In genomic region chr14:103393687-103394626, GRCh38 we compare ENCODE assay signal across 9 cellular contexts. TPM values are rescaled to one million over a fixed set of nuclear protein-coding genes. Genes with fewer than 3 reads are reported as not detected.
A peak's percentile ranks its signal among the peaks of the same experiment; 100 is the strongest.
DNase-seq lines count a peak whose midpoint lies in the region; ATAC-seq lines count a peak whose summit lies in the region.
"Had no signal": no experiment of that assay in that cellular context is flagged by ENCODE, and none has a peak within 500 bp of the region (broad histone marks: within the 10 kb centered on the region; RNA-seq: fewer than 3 reads in every experiment).

No MANE protein-coding gene starts in this region.

- CTCF ChIA-PET in activated CD4-positive, alpha-beta T cell treated with anti-CD3 and anti-CD28 coated beads for 36 hours (lab: Charles Lee): interaction anchor here (0.7 to 5.4 kb wide), 14 partner anchors 8 to 207 kb away, joined by 3 to 55 read pairs (median 4); partner anchors contain the start of gene MARK3

- ATAC-seq in activated CD4-positive, alpha-beta T cell treated with anti-CD3 and anti-CD28 coated beads for 36 hours: no peak
- no peak for ATAC-seq in naive B cell (ENCODE audit: low read depth in 2 of 2)
- ATAC-seq in HG02571 (IDR thresholded peaks at IDR 0.05; ENCODE audit: unreplicated experiment): no peak

- H3K27ac Mint-ChIP-seq in activated CD4-positive, alpha-beta T cell treated with anti-CD3 and anti-CD28 coated beads for 36 hours: peak overlapping the region; percentile 5
- peak overlapping the region in 3 of 6 donors; percentile 21 to 60 (median 51) for H3K27ac Mint-ChIP-seq in naive B cell

- H3K27me3 Mint-ChIP-seq in activated CD4-positive, alpha-beta T cell treated with anti-CD3 and anti-CD28 coated beads for 36 hours: no peaks in the 10 kb centered on the region
- H3K27me3 Mint-ChIP-seq in naive B cell: no peaks in the 10 kb centered on the region
- H3K27me3 Mint-ChIP-seq: central memory CD8-positive, alpha-beta T cell had no signal

- DNase-seq in activated CD4-positive, alpha-beta T cell treated with anti-CD3 and anti-CD28 coated beads for 36 hours: no peak
- DNase-seq in activated CD4-positive, alpha-beta T cell treated with anti-CD3 and anti-CD28 coated beads for 48 hours: no peak
- peak; percentile 32 for DNase-seq in NCI-H2227 treated with DMSO at 0.1 percent for 48 hours (lab: John Stamatoyannopoulos, UW)
- peak; percentile 59 for DNase-seq in dermis blood vessel endothelial cell
- peak; percentile 14 for DNase-seq in naive B cell
- no peak for DNase-seq in stimulated activated naive CD4-positive, alpha-beta T cell treated with Interleukin-2 at 50 U/mL for 16 hours (lab: John Stamatoyannopoulos, UW)
- no peak for DNase-seq in occipital lobe (lab: John Stamatoyannopoulos, UW)

- POLR2A ChIA-PET in activated CD4-positive, alpha-beta T cell treated with anti-CD3 and anti-CD28 coated beads for 36 hours (lab: Charles Lee): no interaction called here

- intact Hi-C loops in activated CD4-positive, alpha-beta T cell treated with anti-CD3 and anti-CD28 coated beads for 36 hours (cut with DNase I, micrococcal nuclease): loop anchor here in 1 of 2 experiments (2.0 kb wide), 1 partner anchor 33 kb away; no protein-coding TSS in a partner anchor

- H3K4me1 Mint-ChIP-seq in activated CD4-positive, alpha-beta T cell treated with anti-CD3 and anti-CD28 coated beads for 36 hours: peaks cover 69% of the 10 kb centered on the region
- peaks cover 35 to 90% (median 48%) of the 10 kb centered on the region in 3 donors for H3K4me1 Mint-ChIP-seq in naive B cell

- no peak overlapping the region for H3K4me3 Mint-ChIP-seq in activated CD4-positive, alpha-beta T cell treated with anti-CD3 and anti-CD28 coated beads for 36 hours
- peak overlapping the region in 1 of 8 donors; percentile 47 for H3K4me3 Mint-ChIP-seq in naive B cell
- H3K4me3 Mint-ChIP-seq: central memory CD8-positive, alpha-beta T cell had no signal

- H3K9me3 Mint-ChIP-seq in activated CD4-positive, alpha-beta T cell treated with anti-CD3 and anti-CD28 coated beads for 36 hours (ENCODE audit: low read depth): no peaks in the 10 kb centered on the region
- H3K9me3 Mint-ChIP-seq in naive B cell: no peaks in the 10 kb centered on the region
- H3K9me3 Mint-ChIP-seq: central memory CD8-positive, alpha-beta T cell had no signal

- H3K36me3 Mint-ChIP-seq in activated CD4-positive, alpha-beta T cell treated with anti-CD3 and anti-CD28 coated beads for 36 hours (ENCODE audit: low read depth): peaks cover 7% of the 10 kb centered on the region
- no peaks in the 10 kb centered on the region for H3K36me3 Mint-ChIP-seq in naive B cell

RNA-seq across cellular contexts. Expression of gene MARK3, which starts 8.7 kb away (rescaled TPM):
- total RNA-seq in activated CD4-positive, alpha-beta T cell treated with anti-CD3 and anti-CD28 coated beads for 36 hours: 10 to 100 TPM; 57.3 to 64.9 TPM
- 65.2 and 74.9 TPM in 2 replicates for total RNA-seq in dermis blood vessel endothelial cell
- polyA plus RNA-seq in naive B cell (ENCODE audit: low read depth in 6 of 6): 10 to 100 TPM; 31.4 to 61.4 (median 34.6) TPM
- 146 TPM for total RNA-seq in occipital lobe

RNA-seq across cellular contexts. Expression of gene EIF5, which starts 59.9 kb away (rescaled TPM):
- total RNA-seq in activated CD4-positive, alpha-beta T cell treated with anti-CD3 and anti-CD28 coated beads for 36 hours: 100 to 1,000 TPM; 222 to 234 TPM
- 115 and 226 TPM in 2 replicates for total RNA-seq in dermis blood vessel endothelial cell
- 100 to 1,000 TPM; 419 to 531 (median 455) TPM for polyA plus RNA-seq in naive B cell (ENCODE audit: low read depth in 6 of 6)
- total RNA-seq in occipital lobe: 122 TPM

Comparison
In these comparisons a context has a peak if more than half of its experiments do, and no peak if none do; other contexts are left out.
1. DNase-seq: peak in NCI-H2227 treated with DMSO at 0.1 percent for 48 hours (single experiment), dermis blood vessel endothelial cell (single experiment) and naive B cell (single experiment); none in activated CD4-positive, alpha-beta T cell treated with anti-CD3 and anti-CD28 coated beads for 36 hours (single experiment), activated CD4-positive, alpha-beta T cell treated with anti-CD3 and anti-CD28 coated beads for 48 hours (single experiment), stimulated activated naive CD4-positive, alpha-beta T cell treated with Interleukin-2 at 50 U/mL for 16 hours (single experiment) and occipital lobe (single experiment).